12 cellular contexts compared by ENCODE assay signal in genomic region chr9:76561887-76562286, GRCh38.
DNase-seq lines count a peak whose midpoint lies in the region; ATAC-seq and TF ChIP-seq lines count a peak whose summit lies in the region.
"Had no signal": no experiment of that assay in that cellular context is flagged by ENCODE, and none has a peak within 500 bp of the region (broad histone marks: within the 10 kb centered on the region; RNA-seq: fewer than 3 reads in every experiment).

No MANE protein-coding gene starts in this region.

- no peaks in the 10 kb centered on the region for H3K36me3 Mint-ChIP-seq in mesothelial cell of epicardium

- H3K27me3 Mint-ChIP-seq in mesothelial cell of epicardium (ENCODE audit: low read depth): no peaks in the 10 kb centered on the region
- H3K27me3 Mint-ChIP-seq: central memory CD8-positive, alpha-beta T cell had no signal

- no peaks in the 10 kb centered on the region for H4K20me1 ChIP-seq in DOHH2 (ENCODE audit: control insufficient read depth, insufficient read depth, low read depth, low read length)

- DNase-seq in left lung (no peak), mesothelial cell of epicardium (ENCODE audit: low spot score in 2 of 2, unreplicated experiment in 2 of 2) (no peak), NCI-H2029 treated with DMSO at 0.1 percent for 48 hours (lab: John Stamatoyannopoulos, UW) (no peak), ecto neural progenitor cell (ENCODE audit: low spot score) (no peak)
- no peak for DNase-seq in effector CD4-positive, alpha-beta T cell
- DNase-seq: Right ventricle myocardium superior; stimulated activated CD4-positive, alpha-beta T cell treated with anti-CD3 and anti-CD28 coated beads, Interleukin-4, amount 100 ng/mL, for 1 hour had no signal

- peak overlapping the region; percentile 55 for H3K4me2 ChIP-seq in DOHH2 (ENCODE audit: low read length)

- H3K4me3 ChIP-seq in DOHH2 (ENCODE audit: low read length): peak overlapping the region; percentile 13
- no peak overlapping the region for H3K4me3 ChIP-seq in left lung

- H3K27me3 ChIP-seq in DOHH2 (ENCODE audit: control insufficient read depth, low read length) (no peaks in the 10 kb centered on the region), left lung (no peaks in the 10 kb centered on the region)

- TF ChIP-seq CTCF in DOHH2 (IDR thresholded peaks at IDR 0.05; ENCODE audit: low read depth, low read length, poor library complexity, severe bottlenecking) (no peak), left lung (IDR thresholded peaks at IDR 0.05) (no peak), mesothelial cell of epicardium (IDR thresholded peaks at IDR 0.05; ENCODE audit: unreplicated experiment) (no peak)

- intact Hi-C loops in left lung (cut with DNase I): no loop called here

- no peaks in the 10 kb centered on the region for H3K9me3 Mint-ChIP-seq in mesothelial cell of epicardium
- H3K9me3 Mint-ChIP-seq: central memory CD8-positive, alpha-beta T cell had no signal

- no peaks in the 10 kb centered on the region for H3K9me2 ChIP-seq in DOHH2 (replicated peaks; ENCODE audit: control insufficient read depth, low read length)

- peaks cover 47% of the 10 kb centered on the region for H3K4me1 Mint-ChIP-seq in mesothelial cell of epicardium
- H3K4me1 Mint-ChIP-seq: central memory CD8-positive, alpha-beta T cell had no signal

- H3K36me3 ChIP-seq in DOHH2 (ENCODE audit: control insufficient read depth, low read length) (no peaks in the 10 kb centered on the region), left lung (no peaks in the 10 kb centered on the region)

- no peak overlapping the region for H3K4me3 Mint-ChIP-seq in mesothelial cell of epicardium
- H3K4me3 Mint-ChIP-seq: central memory CD8-positive, alpha-beta T cell had no signal

- H3K79me2 ChIP-seq in DOHH2 (ENCODE audit: control insufficient read depth, low read length): no peaks in the 10 kb centered on the region

- H3K4me1 ChIP-seq in DOHH2 (ENCODE audit: control insufficient read depth, low read length) (peaks cover 48% of the 10 kb centered on the region), left lung (peaks cover 0 to 51% of the 10 kb centered on the region in 2 donors)

- ATAC-seq in GM21576 (IDR thresholded peaks at IDR 0.05; ENCODE audit: unreplicated experiment) (peak; percentile 26), HG03432 (IDR thresholded peaks at IDR 0.05; ENCODE audit: unreplicated experiment) (peak; percentile 27), left lung (no peak)

- H3K27ac Mint-ChIP-seq in mesothelial cell of epicardium: no peak overlapping the region

- 0 out of 2 replicates have a peak, but pooled peaks cover 3% of the 10 kb centered on the region for H3F3A ChIP-seq in DOHH2 (ENCODE audit: control insufficient read depth, insufficient read depth)

- H3K9me3 ChIP-seq in DOHH2 (ENCODE audit: control insufficient read depth, insufficient read depth, low read length): no peaks in the 10 kb centered on the region
- no peaks in the 10 kb centered on the region for H3K9me3 ChIP-seq in left lung

- H3K27ac ChIP-seq in DOHH2 (ENCODE audit: low read depth, low read length) (peak overlapping the region; percentile 23), left lung (peak overlapping the region; percentile 33 to 72)
- H3K27ac ChIP-seq: VCaP had no signal
